2 cellular contexts compared by ENCODE assay signal in the genomic region with DNA sequence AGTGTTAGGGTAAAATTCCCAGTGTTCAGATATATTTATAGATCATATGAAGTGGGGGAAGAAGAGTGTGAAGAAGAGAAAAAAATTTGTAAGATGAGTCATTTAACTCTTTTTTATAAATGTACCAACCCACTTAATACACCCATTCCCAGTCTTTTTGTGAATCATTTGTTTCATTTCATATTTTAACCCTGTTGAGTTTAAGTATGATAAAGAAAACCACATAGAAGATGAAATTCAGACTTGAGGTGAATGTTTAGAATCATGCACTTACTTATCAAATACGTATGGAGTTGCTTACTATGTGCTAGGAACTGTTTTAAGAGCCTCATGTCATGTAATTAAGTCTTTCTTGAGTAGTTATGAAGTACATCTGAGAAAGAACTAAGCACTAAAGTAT.
TF ChIP-seq lines count a peak whose summit lies in the region.

No MANE protein-coding gene starts in this region.

TF ChIP-seq in SK-N-SH, 30 proteins besides CTCF, POLR2A, EP300 and RAD21 (continued from another document):
- TF ChIP-seq, protein P1, sequence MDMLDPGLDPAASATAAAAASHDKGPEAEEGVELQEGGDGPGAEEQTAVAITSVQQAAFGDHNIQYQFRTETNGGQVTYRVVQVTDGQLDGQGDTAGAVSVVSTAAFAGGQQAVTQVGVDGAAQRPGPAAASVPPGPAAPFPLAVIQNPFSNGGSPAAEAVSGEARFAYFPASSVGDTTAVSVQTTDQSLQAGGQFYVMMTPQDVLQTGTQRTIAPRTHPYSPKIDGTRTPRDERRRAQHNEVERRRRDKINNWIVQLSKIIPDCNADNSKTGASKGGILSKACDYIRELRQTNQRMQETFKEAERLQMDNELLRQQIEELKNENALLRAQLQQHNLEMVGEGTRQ (IDR thresholded peaks at IDR 0.05; ENCODE audit: borderline replicate concordance, low read depth, low read length) = no peak

TF ChIP-seq in SK-N-SH treated with all-trans-retinoic acid at 6 μM for 48 hours, 23 proteins besides CTCF, POLR2A, EP300 and RAD21:
- TF ChIP-seq CSRNP3 (CRISPR knock-in tag; IDR thresholded peaks at IDR 0.05) (no peak), TCF4 (CRISPR knock-in tag; IDR thresholded peaks at IDR 0.05; ENCODE audit: borderline replicate concordance) (no peak), ZNF70 (CRISPR knock-in tag; IDR thresholded peaks at IDR 0.05) (no peak), POU6F1 (CRISPR knock-in tag; IDR thresholded peaks at IDR 0.05; ENCODE audit: borderline replicate concordance, low read depth) (no peak), OSR1 (CRISPR knock-in tag; IDR thresholded peaks at IDR 0.05) (no peak), TOX (CRISPR knock-in tag; IDR thresholded peaks at IDR 0.05; ENCODE audit: borderline replicate concordance) (no peak), ZC3H10 (CRISPR knock-in tag; IDR thresholded peaks at IDR 0.05) (no peak), ZFP3 (CRISPR knock-in tag; IDR thresholded peaks at IDR 0.05) (no peak), CSDC2 (CRISPR knock-in tag; IDR thresholded peaks at IDR 0.05) (no peak)
- TF ChIP-seq, protein P2, sequence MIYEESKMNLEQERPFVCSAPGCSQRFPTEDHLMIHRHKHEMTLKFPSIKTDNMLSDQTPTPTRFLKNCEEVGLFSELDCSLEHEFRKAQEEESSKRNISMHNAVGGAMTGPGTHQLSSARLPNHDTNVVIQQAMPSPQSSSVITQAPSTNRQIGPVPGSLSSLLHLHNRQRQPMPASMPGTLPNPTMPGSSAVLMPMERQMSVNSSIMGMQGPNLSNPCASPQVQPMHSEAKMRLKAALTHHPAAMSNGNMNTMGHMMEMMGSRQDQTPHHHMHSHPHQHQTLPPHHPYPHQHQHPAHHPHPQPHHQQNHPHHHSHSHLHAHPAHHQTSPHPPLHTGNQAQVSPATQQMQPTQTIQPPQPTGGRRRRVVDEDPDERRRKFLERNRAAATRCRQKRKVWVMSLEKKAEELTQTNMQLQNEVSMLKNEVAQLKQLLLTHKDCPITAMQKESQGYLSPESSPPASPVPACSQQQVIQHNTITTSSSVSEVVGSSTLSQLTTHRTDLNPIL (CRISPR knock-in tag; IDR thresholded peaks at IDR 0.05; ENCODE audit: low read depth) = no peak
